In the genomic region with DNA sequence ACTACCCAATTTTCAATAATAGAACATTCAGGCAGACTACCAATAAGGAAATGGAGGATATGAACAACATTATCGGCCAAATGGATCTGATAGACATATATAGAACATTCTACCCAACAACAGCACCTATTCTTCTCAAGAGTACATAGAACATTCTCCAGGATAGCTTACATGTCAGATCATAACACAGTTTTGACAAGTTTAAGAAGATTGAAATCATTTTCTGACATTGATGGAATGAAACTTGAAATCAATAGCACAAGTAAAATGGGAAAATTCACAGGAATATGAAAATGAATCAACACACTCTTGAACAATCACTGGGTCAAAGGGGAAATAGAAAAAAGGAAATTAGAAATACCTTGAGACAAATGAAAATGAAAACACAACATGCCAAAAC, we compare ENCODE assay signal across 9 cellular contexts.
"Had no signal": no experiment of that assay in that cellular context is flagged by ENCODE, and none has a peak within 500 bp of the region (broad histone marks: within the 10 kb centered on the region; RNA-seq: fewer than 3 reads in every experiment).

No MANE protein-coding gene starts in this region.

- H3K4me3 Mint-ChIP-seq: HFFc6, IgD-negative memory B cell had no signal

- H3K4me3 ChIP-seq: GM23248, HAP-1 had no signal

- H3K36me3 ChIP-seq: HAP-1 had no signal

- H3K9ac ChIP-seq: GM23248 had no signal

- H3K4me1 Mint-ChIP-seq: IgD-negative memory B cell had no signal

- DNase-seq: GM23248, GOT3, H7, HFFc6, KBM-7 had no signal

- H3K27ac Mint-ChIP-seq: HFFc6, IgD-negative memory B cell had no signal

- FAIRE-seq: HepG2 had no signal

- H3K9me3 ChIP-seq: HAP-1 had no signal

- H3K4me1 ChIP-seq: HAP-1 had no signal

- H3K27ac ChIP-seq: GM23248, HL-60 had no signal
